9 cellular contexts compared by ENCODE assay signal in the genomic region with DNA sequence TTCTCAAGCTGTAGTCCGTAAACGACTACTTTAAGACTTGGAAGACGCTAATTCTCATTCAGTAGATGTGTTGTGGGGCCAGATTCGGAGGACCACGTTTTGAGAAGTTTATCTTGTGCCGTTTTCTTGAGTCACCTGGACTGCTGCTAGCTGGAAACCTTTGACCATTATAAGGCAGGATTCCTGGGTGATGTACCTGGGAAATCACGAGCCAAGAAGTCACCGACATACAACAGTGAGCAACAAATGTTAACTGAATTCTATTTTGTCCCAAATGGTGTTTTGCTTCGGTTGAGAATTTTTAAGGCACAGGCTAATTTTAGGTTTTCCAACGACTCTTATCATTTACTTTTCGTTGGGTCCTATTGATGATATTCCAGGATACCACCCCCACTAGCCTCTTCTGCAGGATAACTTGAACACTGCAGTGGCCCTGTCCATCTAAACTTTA.
DNase-seq lines count a peak whose midpoint lies in the region; ATAC-seq, FAIRE-seq and TF ChIP-seq lines count a peak whose summit lies in the region.
"Had no signal": no experiment of that assay in that cellular context is flagged by ENCODE, and none has a peak within 500 bp of the region (broad histone marks: within the 10 kb centered on the region; RNA-seq: fewer than 3 reads in every experiment).

No MANE protein-coding gene starts in this region.

- H3K4me1 Mint-ChIP-seq in activated CD8-positive, alpha-beta memory T cell treated with anti-CD3 and anti-CD28 coated beads, Interleukin-2, amount 10 ng/mL, durations not matched to agents 7 days and 5 days: peaks cover 40% of the 10 kb centered on the region

- no peaks in the 10 kb centered on the region for H3K36me3 Mint-ChIP-seq in activated CD8-positive, alpha-beta memory T cell treated with anti-CD3 and anti-CD28 coated beads, Interleukin-2, amount 10 ng/mL, durations not matched to agents 7 days and 5 days
- H3K36me3 Mint-ChIP-seq: naive B cell had no signal

- peak overlapping the region; percentile 65 to 71 for H3K27ac ChIP-seq in kidney (ENCODE audit: low read depth in 2 of 2, low read length in 2 of 2)
- H3K27ac ChIP-seq in temporal lobe (ENCODE audit: low read depth, low read length): peak overlapping the region; percentile 40

- H3K9me3 ChIP-seq in adipocyte (ENCODE audit: control insufficient read depth, low read length): no peaks in the 10 kb centered on the region
- H3K9me3 ChIP-seq in kidney (ENCODE audit: control insufficient read depth in 1 of 2, low read length in 2 of 2): peaks cover 0 to 4% of the 10 kb centered on the region in 2 donors

- no peak for FAIRE-seq in kidney (lab: Jason Lieb, UNC)

- DNase-seq in activated CD8-positive, alpha-beta memory T cell treated with anti-CD3 and anti-CD28 coated beads for 24 hours: peak; percentile 76
- DNase-seq in activated CD8-positive, alpha-beta memory T cell treated with anti-CD3 and anti-CD28 coated beads, Interleukin-2, amount 10 ng/mL, durations not matched to agents 7 days and 5 days: no peak
- DNase-seq in adipocyte (ENCODE audit: low read depth) (no peak), kidney (no peak), GM13977 (ENCODE audit: low spot score) (no peak)
- DNase-seq in effector CD4-positive, alpha-beta T cell: no peak

- in situ Hi-C loops in GM13977 (cut with MboI; ENCODE audit: low pct_unique_long_range_greater_than_20kb, low sequenced_read_pairs, unreplicated experiment): no loop called here

- no peaks in the 10 kb centered on the region for H3K27me3 Mint-ChIP-seq in activated CD8-positive, alpha-beta memory T cell treated with anti-CD3 and anti-CD28 coated beads, Interleukin-2, amount 10 ng/mL, durations not matched to agents 7 days and 5 days
- H3K27me3 Mint-ChIP-seq: naive B cell had no signal

- H3K4me3 ChIP-seq in adipocyte (ENCODE audit: low read length) (peak overlapping the region; percentile 92), kidney (ENCODE audit: low read length in 2 of 2) (peak overlapping the region; percentile 15 to 59)

- H3K27ac Mint-ChIP-seq in activated CD8-positive, alpha-beta memory T cell treated with anti-CD3 and anti-CD28 coated beads, Interleukin-2, amount 10 ng/mL, durations not matched to agents 7 days and 5 days: no peak overlapping the region

- H3K4me1 ChIP-seq in adipocyte (ENCODE audit: control insufficient read depth, insufficient read depth, low read length) (peaks cover 21% of the 10 kb centered on the region), kidney (ENCODE audit: control insufficient read depth in 1 of 2, insufficient read depth in 1 of 2, low read depth in 1 of 2, low read length in 2 of 2) (peaks cover 0 to 2% of the 10 kb centered on the region in 2 donors)

- intact Hi-C loops in kidney (cut with DNase I): no loop called here

- TF ChIP-seq CTCF in kidney (IDR thresholded peaks at IDR 0.05; ENCODE audit: borderline replicate concordance, extremely low read depth, insufficient read depth): no peak
- TF ChIP-seq CTCF in GM13977 (IDR thresholded peaks at IDR 0.05; ENCODE audit: extremely low read depth, insufficient read depth, missing control alignments): no peak

- no peak for ATAC-seq in activated CD8-positive, alpha-beta memory T cell treated with anti-CD3 and anti-CD28 coated beads, Interleukin-2, amount 10 ng/mL, durations not matched to agents 7 days and 5 days
- ATAC-seq in HG03442 (IDR thresholded peaks at IDR 0.05; ENCODE audit: unreplicated experiment): no peak

- no peaks in the 10 kb centered on the region for H3K27me3 ChIP-seq in adipocyte (replicated peaks; ENCODE audit: control insufficient read depth, insufficient read depth, low read length)

- no peaks in the 10 kb centered on the region for H3K9me3 Mint-ChIP-seq in activated CD8-positive, alpha-beta memory T cell treated with anti-CD3 and anti-CD28 coated beads, Interleukin-2, amount 10 ng/mL, durations not matched to agents 7 days and 5 days (ENCODE audit: low read depth)

- CTCF ChIA-PET in activated CD8-positive, alpha-beta memory T cell treated with anti-CD3 and anti-CD28 coated beads, Interleukin-2, amount 10 ng/mL, durations not matched to agents 7 days and 5 days (lab: Charles Lee): interaction anchor here (0.7 to 7.2 kb wide), 8 partner anchors 13 to 282 kb away, joined by 3 to 68 read pairs (median 4); a partner anchor contains a TSS

- H3K9ac ChIP-seq in adipocyte (ENCODE audit: low read length) (peak overlapping the region; percentile 37), kidney (ENCODE audit: low read length in 2 of 2) (no peak overlapping the region)

- H3K36me3 ChIP-seq in adipocyte (ENCODE audit: control insufficient read depth, insufficient read depth, low read length, severe bottlenecking) (no peaks in the 10 kb centered on the region), kidney (ENCODE audit: control insufficient read depth in 1 of 2, insufficient read depth in 2 of 2, low read length in 2 of 2) (no peaks in the 10 kb centered on the region)

- no peak overlapping the region for H3K4me3 Mint-ChIP-seq in activated CD8-positive, alpha-beta memory T cell treated with anti-CD3 and anti-CD28 coated beads, Interleukin-2, amount 10 ng/mL, durations not matched to agents 7 days and 5 days
- H3K4me3 Mint-ChIP-seq: naive B cell had no signal
